In genomic region chr5:123696948-123697347, GRCh38 we compare ENCODE assay signal across 11 cellular contexts.
DNase-seq lines count a peak whose midpoint lies in the region; ATAC-seq and TF ChIP-seq lines count a peak whose summit lies in the region.
"Had no signal": no experiment of that assay in that cellular context is flagged by ENCODE, and none has a peak within 500 bp of the region (broad histone marks: within the 10 kb centered on the region; RNA-seq: fewer than 3 reads in every experiment).

No MANE protein-coding gene starts in this region.

- no peaks in the 10 kb centered on the region for H3K36me3 ChIP-seq in SK-N-SH (replicated peaks in 1 of 2; ENCODE audit: control insufficient read depth in 1 of 2, insufficient read depth in 2 of 2, low read length in 1 of 2)
- no peaks in the 10 kb centered on the region for H3K36me3 ChIP-seq in mucosa of rectum (ENCODE audit: control insufficient read depth in 2 of 2, insufficient read depth in 2 of 2, low read length in 2 of 2)
- no peaks in the 10 kb centered on the region for H3K36me3 ChIP-seq in upper lobe of left lung
- H3K36me3 ChIP-seq in hepatocyte (replicated peaks; ENCODE audit: insufficient read depth, low read depth): no peaks in the 10 kb centered on the region

- no peaks in the 10 kb centered on the region for H3K27me3 ChIP-seq in SK-N-SH (ENCODE audit: insufficient read depth)
- H3K27me3 ChIP-seq in mucosa of rectum (ENCODE audit: control insufficient read depth in 2 of 2, insufficient read depth in 2 of 2, low read length in 2 of 2): no peaks in the 10 kb centered on the region
- H3K27me3 ChIP-seq in upper lobe of left lung: no peaks in the 10 kb centered on the region
- H3K27me3 ChIP-seq in hepatocyte: no peaks in the 10 kb centered on the region

- no peaks in the 10 kb centered on the region for H3K9me2 ChIP-seq in SK-N-SH
- H3K9me2 ChIP-seq in hepatocyte (replicated peaks; ENCODE audit: insufficient read depth): no peaks in the 10 kb centered on the region

- ATAC-seq in upper lobe of left lung (ENCODE audit: low FRiP score in 2 of 2) (peak; percentile 37 to 63), HG02840 (IDR thresholded peaks at IDR 0.05; ENCODE audit: low FRiP score, unreplicated experiment) (no peak), GM21367 (IDR thresholded peaks at IDR 0.05; ENCODE audit: unreplicated experiment) (no peak)

- H3K4me1 ChIP-seq in SK-N-SH (ENCODE audit: control insufficient read depth in 1 of 2, insufficient read depth in 2 of 2, low read depth in 1 of 2, low read length in 1 of 2): peaks cover 0 to 21% of the 10 kb centered on the region in 2 experiments; a peak in 3 of 4 replicates
- no peaks in the 10 kb centered on the region for H3K4me1 ChIP-seq in mucosa of rectum (ENCODE audit: control insufficient read depth in 2 of 2, insufficient read depth in 2 of 2, low read length in 2 of 2)
- peaks cover 0 to 4% (median 0%) of the 10 kb centered on the region in 4 donors for H3K4me1 ChIP-seq in upper lobe of left lung
- H3K4me1 ChIP-seq in hepatocyte (ENCODE audit: insufficient read depth): no peaks in the 10 kb centered on the region

- no peaks in the 10 kb centered on the region for H4K20me1 ChIP-seq in SK-N-SH (ENCODE audit: insufficient read depth)
- H4K20me1 ChIP-seq in hepatocyte (ENCODE audit: insufficient read depth, poor library complexity, severe bottlenecking): no peaks in the 10 kb centered on the region

- H3K4me2 ChIP-seq in SK-N-SH (peak overlapping the region; percentile 46; the same call in 1 of the 2 replicates), hepatocyte (no peak overlapping the region)

- no peak for DNase-seq in SK-N-SH
- peak; percentile 32 for DNase-seq in fibroblast of mammary gland (ENCODE audit: low read depth)
- no peak for DNase-seq in upper lobe of left lung
- no peak for DNase-seq in hepatocyte (ENCODE audit: low spot score)
- DNase-seq in effector CD4-positive, alpha-beta T cell: no peak
- DNase-seq: activated CD4-positive, alpha-beta memory T cell treated with anti-CD3 and anti-CD28 coated beads for 36 hours; GF-D8; RPMI8226 had no signal

- POLR2A ChIA-PET in SK-N-SH (lab: Yijun Ruan, JAX): no interaction called here

- peaks cover 15% of the 10 kb centered on the region for H3F3A ChIP-seq in SK-N-SH (replicated peaks; ENCODE audit: insufficient read depth)

- H3K9me3 ChIP-seq in SK-N-SH (no peaks in the 10 kb centered on the region), mucosa of rectum (ENCODE audit: control insufficient read depth in 2 of 2, low read length in 2 of 2) (no peaks in the 10 kb centered on the region), upper lobe of left lung (no peaks in the 10 kb centered on the region), hepatocyte (ENCODE audit: low read depth) (no peaks in the 10 kb centered on the region)

- TF ChIP-seq RAD21 in SK-N-SH (IDR thresholded peaks at IDR 0.05; ENCODE audit: low read length): no peak

- H3K9ac ChIP-seq in SK-N-SH (no peak overlapping the region), mucosa of rectum (ENCODE audit: low read depth in 1 of 2, low read length in 2 of 2) (no peak overlapping the region)

- no peak for TF ChIP-seq POLR2A in upper lobe of left lung (IDR thresholded peaks at IDR 0.05)

- no peak for TF ChIP-seq CTCF in SK-N-SH (IDR thresholded peaks at IDR 0.05)
- TF ChIP-seq CTCF in fibroblast of mammary gland (conservative IDR thresholded peaks at IDR 0.05; ENCODE audit: control insufficient read depth, insufficient read depth, low read depth, low read length): no peak
- TF ChIP-seq CTCF in upper lobe of left lung (IDR thresholded peaks at IDR 0.05): no peak
- no peak for TF ChIP-seq CTCF in hepatocyte (IDR thresholded peaks at IDR 0.05; ENCODE audit: poor library complexity)

- 39% methylated on average over 4 of the region's 4 CpGs for WGBS in SK-N-SH (ENCODE audit: low lambda C conversion rate)
- WGBS in upper lobe of left lung, 2 donors: 58 to 71% methylated on average over 4 of the region's 4 CpGs
- 81% methylated on average over 4 of the region's 4 CpGs for WGBS in hepatocyte (ENCODE audit: low lambda C conversion rate, missing lambda C conversion rate)

- H3K4me3 ChIP-seq in SK-N-SH (ENCODE audit: low read depth in 2 of 2, low read length in 1 of 2): no peak overlapping the region
- no peak overlapping the region for H3K4me3 ChIP-seq in fibroblast of mammary gland (ENCODE audit: control insufficient read depth, low read depth, low read length)
- H3K4me3 ChIP-seq in mucosa of rectum (ENCODE audit: low read length in 2 of 2): no peak overlapping the region
- H3K4me3 ChIP-seq in upper lobe of left lung: no peak overlapping the region
- H3K4me3 ChIP-seq in hepatocyte: no peak overlapping the region

- CTCF ChIA-PET in SK-N-SH (lab: Yijun Ruan, JAX): interaction anchor here (0.9 kb wide), 1 partner anchor 671 kb away, joined by 3 read pairs; no protein-coding TSS in a partner anchor

- peak overlapping the region; percentile 55; the same call in 1 of the 2 replicates for H2AFZ ChIP-seq in SK-N-SH (ENCODE audit: low read depth)
- H2AFZ ChIP-seq in hepatocyte: no peak overlapping the region

- TF ChIP-seq EP300 in SK-N-SH (IDR thresholded peaks at IDR 0.05; ENCODE audit: borderline replicate concordance in 1 of 2, low read depth in 1 of 2, low read length in 1 of 2): no peak
- TF ChIP-seq EP300 in upper lobe of left lung (IDR thresholded peaks at IDR 0.05): no peak

- H3K79me2 ChIP-seq in SK-N-SH (ENCODE audit: insufficient read depth): no peaks in the 10 kb centered on the region
- H3K79me2 ChIP-seq in hepatocyte: no peaks in the 10 kb centered on the region

- H3K27ac ChIP-seq in SK-N-SH (ENCODE audit: low read depth in 2 of 2, low read length in 1 of 2) (peak overlapping the region in 1 of 2 experiments; percentile 53; a peak in 3 of 4 replicates), mucosa of rectum (ENCODE audit: low read depth in 2 of 2, low read length in 2 of 2) (peak overlapping the region; percentile 22 to 26), upper lobe of left lung (peak overlapping the region in 1 of 4 donors; percentile 22), hepatocyte (no peak overlapping the region)

TF ChIP-seq in SK-N-SH, 30 proteins besides CTCF, POLR2A, EP300 and RAD21:
- peak; percentile 30; the same call in 1 of the 2 replicates for TF ChIP-seq ELF1 (IDR thresholded peaks at IDR 0.05)
- TF ChIP-seq NFIC (IDR thresholded peaks at IDR 0.05; ENCODE audit: borderline replicate concordance): peak; percentile 55; the same call in 1 of the 2 replicates
- TF ChIP-seq, protein P1, sequence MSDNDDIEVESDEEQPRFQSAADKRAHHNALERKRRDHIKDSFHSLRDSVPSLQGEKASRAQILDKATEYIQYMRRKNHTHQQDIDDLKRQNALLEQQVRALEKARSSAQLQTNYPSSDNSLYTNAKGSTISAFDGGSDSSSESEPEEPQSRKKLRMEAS (IDR thresholded peaks at IDR 0.05; ENCODE audit: low read depth): no peak
- TF ChIP-seq PBX3 (IDR thresholded peaks at IDR 0.05): peak; percentile 63
- 0 out of 2 replicates have a peak, but pooled peaks have one; percentile 3 for TF ChIP-seq JUND (IDR thresholded peaks at IDR 0.05)
- no peak for TF ChIP-seq EZH2phosphoT487 (IDR thresholded peaks at IDR 0.05; ENCODE audit: borderline replicate concordance, low read depth)
- peak; percentile 65 for TF ChIP-seq TCF12 (IDR thresholded peaks at IDR 0.05)

Comparison
In these comparisons a context has a peak if more than half of its experiments do, and no peak if none do; other contexts are left out.
1. ATAC-seq: peak in upper lobe of left lung (2 of 2); none in HG02840 (single experiment) and GM21367 (single experiment).